25 cellular contexts compared by ENCODE assay signal in genomic region chr2:28908172-28908571, GRCh38. TPM values are rescaled to one million over a fixed set of nuclear protein-coding genes. Genes with fewer than 3 reads are reported as not detected.
"Had no signal": no experiment of that assay in that cellular context is flagged by ENCODE, and none has a peak within 500 bp of the region (broad histone marks: within the 10 kb centered on the region; RNA-seq: fewer than 3 reads in every experiment).

No MANE protein-coding gene starts in this region.

- H3K27me3 Mint-ChIP-seq: activated CD4-positive, alpha-beta memory T cell treated with anti-CD3 and anti-CD28 coated beads, Interleukin-2, amount 10 ng/mL, durations not matched to agents 7 days and 5 days; activated CD4-positive, alpha-beta T cell treated with anti-CD3 and anti-CD28 coated beads for 36 hours; activated naive CD4-positive, alpha-beta T cell treated with anti-CD3 and anti-CD28 coated beads, Interleukin-2, amount 50 U/mL, for 24 hours; T-cell had no signal

- H3K27ac Mint-ChIP-seq: activated CD4-positive, alpha-beta memory T cell treated with anti-CD3 and anti-CD28 coated beads, Interleukin-2, amount 10 ng/mL, durations not matched to agents 7 days and 5 days; activated CD4-positive, alpha-beta T cell treated with anti-CD3 and anti-CD28 coated beads for 36 hours; T-cell had no signal

- DNase-seq: activated CD4-positive, alpha-beta memory T cell treated with anti-CD3 and anti-CD28 coated beads, Interleukin-2, amount 10 ng/mL, durations not matched to agents 7 days and 5 days; activated CD4-positive, alpha-beta T cell treated with anti-CD3 and anti-CD28 coated beads for 36 hours; activated CD4-positive, alpha-beta T cell treated with anti-CD3 and anti-CD28 coated beads, Interleukin-2, amount 50 U/mL, for 1 hour; activated effector memory CD4-positive, alpha-beta T cell treated with Interleukin-2 at 50 U/mL for 16 hours; activated naive CD4-positive, alpha-beta T cell; activated T-cell treated with anti-CD3 and anti-CD28 coated beads for 4 hours; body of pancreas; central memory CD4-positive, alpha-beta T cell; KG1; NCI-H1092; NCI-H1417 treated with DMSO at 0.1 percent for 48 hours; NCI-H1694 treated with DMSO at 0.1 percent for 48 hours; NCI-H2029 treated with DMSO at 0.1 percent for 48 hours; NCI-H2227 treated with DMSO at 0.1 percent for 48 hours; NCI-H526; NCI-H774; NK-92 treated with Interleukin-12 subunit alpha and Interleukin-12 subunit beta, amount 100 ng/mL, for 24 hours; OCI-M1; RPMI8226; T-cell; T-helper 2 cell; T1000 had no signal

- H3K9me3 ChIP-seq: ascending aorta, body of pancreas had no signal

- H3K27me3 ChIP-seq: ascending aorta, body of pancreas had no signal

- H3K4me3 ChIP-seq: ascending aorta, body of pancreas, SK-N-MC had no signal

- H3K9me3 Mint-ChIP-seq: activated CD4-positive, alpha-beta memory T cell treated with anti-CD3 and anti-CD28 coated beads, Interleukin-2, amount 10 ng/mL, durations not matched to agents 7 days and 5 days; activated naive CD4-positive, alpha-beta T cell treated with anti-CD3 and anti-CD28 coated beads, Interleukin-2, amount 50 U/mL, for 24 hours; T-cell had no signal

- H3K4me1 ChIP-seq: ascending aorta had no signal

- H3K4me3 Mint-ChIP-seq: activated CD4-positive, alpha-beta memory T cell treated with anti-CD3 and anti-CD28 coated beads, Interleukin-2, amount 10 ng/mL, durations not matched to agents 7 days and 5 days; activated CD4-positive, alpha-beta T cell treated with anti-CD3 and anti-CD28 coated beads for 36 hours; activated naive CD4-positive, alpha-beta T cell treated with anti-CD3 and anti-CD28 coated beads, Interleukin-2, amount 50 U/mL, for 24 hours; T-cell had no signal

RNA-seq across cellular contexts. Expression of gene TRMT61B, which starts 38.1 kb away (rescaled TPM):
- total RNA-seq: ascending aorta had no signal
